Comparison of ENCODE assay signal across 15 cellular contexts in the genomic region with DNA sequence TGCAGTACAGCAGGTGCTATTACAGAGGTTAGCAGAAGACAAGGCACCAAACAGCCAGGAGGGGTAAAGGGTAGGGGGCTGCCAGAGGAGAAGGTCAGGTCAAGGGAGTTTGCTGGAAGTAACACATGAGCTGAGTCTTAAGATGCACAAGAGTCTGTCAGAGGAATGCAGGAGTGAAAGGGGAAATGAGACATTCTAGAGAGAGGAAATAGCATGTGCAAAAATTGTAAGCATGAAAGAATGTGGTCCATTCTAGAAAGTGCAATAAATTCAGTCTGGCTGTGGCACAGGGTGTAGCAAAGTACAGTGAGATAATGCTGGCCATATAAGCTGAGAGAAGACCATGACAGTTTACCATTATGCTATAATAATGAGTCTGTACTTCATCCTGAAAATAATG. TPM values are rescaled to one million over a fixed set of nuclear protein-coding genes. Genes with fewer than 3 reads are reported as not detected.
DNase-seq lines count a peak whose midpoint lies in the region; ATAC-seq and TF ChIP-seq lines count a peak whose summit lies in the region.
"Had no signal": no experiment of that assay in that cellular context is flagged by ENCODE, and none has a peak within 500 bp of the region (broad histone marks: within the 10 kb centered on the region; RNA-seq: fewer than 3 reads in every experiment).

No MANE protein-coding gene starts in this region.

- H3K27me3 ChIP-seq in IMR-90 (ENCODE audit: control insufficient read depth, insufficient read depth, low read length) (no peaks in the 10 kb centered on the region), ascending aorta (no peaks in the 10 kb centered on the region)

- H3K36me3 ChIP-seq in IMR-90 (ENCODE audit: control insufficient read depth, insufficient read depth, low read length) = peaks cover 9% of the 10 kb centered on the region
- peaks cover 45 to 62% of the 10 kb centered on the region in 2 donors for H3K36me3 ChIP-seq in ascending aorta

- H4K5ac ChIP-seq in IMR-90 (ENCODE audit: low read depth, low read length) = no peak overlapping the region

- H2BK15ac ChIP-seq in IMR-90 (ENCODE audit: low read depth, low read length) = 0 out of 3 replicates have a peak overlapping the region, but pooled peaks have one; percentile 31

- no peak for ATAC-seq in activated CD8-positive, alpha-beta memory T cell treated with anti-CD3 and anti-CD28 coated beads, Interleukin-2, amount 10 ng/mL, durations not matched to agents 7 days and 5 days
- peak; percentile 96 for ATAC-seq in IMR-90 (ENCODE audit: low read depth)
- no peak for ATAC-seq in HG03520 (IDR thresholded peaks at IDR 0.05; ENCODE audit: unreplicated experiment)
- ATAC-seq: A549 had no signal

- TF ChIP-seq RAD21 in IMR-90 (IDR thresholded peaks at IDR 0.05; ENCODE audit: low read length) = no peak

- POLR2A ChIA-PET in IMR-90 (lab: Charles Lee; ENCODE audit: unreplicated experiment) = no interaction called here

- peaks cover 2% of the 10 kb centered on the region; the same call in 1 of the 2 replicates for H3K9me1 ChIP-seq in IMR-90 (ENCODE audit: insufficient read depth, low read length)

- H2BK5ac ChIP-seq in IMR-90 (ENCODE audit: low read depth, low read length, poor library complexity, severe bottlenecking) = peak overlapping the region; percentile 44

- intact Hi-C loops in IMR-90 (cut with micrococcal nuclease) = no loop called here
- intact Hi-C loops in ascending aorta (cut with DNase I) = no loop called here

- H3K27ac ChIP-seq in IMR-90 (ENCODE audit: insufficient read depth, low read length) (no peak overlapping the region), ascending aorta (no peak overlapping the region)
- H3K27ac ChIP-seq: A549, PC-9, thoracic aorta had no signal

- BruUV-seq in IMR-90 (replicated peaks; lab: Mats Ljungman, UMichigan) = no TSS peak

- H3K9me3 ChIP-seq in IMR-90 (ENCODE audit: control insufficient read depth, insufficient read depth, low read length) (no peaks in the 10 kb centered on the region), ascending aorta (no peaks in the 10 kb centered on the region)
- H3K9me3 ChIP-seq: A549, thoracic aorta had no signal

- H2AK5ac ChIP-seq in IMR-90 (ENCODE audit: low read depth, low read length) = 0 out of 2 replicates have a peak overlapping the region, but pooled peaks have one; percentile 16

- H2AK9ac ChIP-seq in IMR-90 (replicated peaks; ENCODE audit: low read depth, low read length, poor library complexity) = no peak overlapping the region

- H2AFZ ChIP-seq in IMR-90 (replicated peaks; ENCODE audit: low read length, poor library complexity) = peak overlapping the region; percentile 45
- H2AFZ ChIP-seq: PC-9 had no signal

- peak overlapping the region in 1 of 2 experiments; percentile 48; a peak in 2 of 4 replicates for H4K8ac ChIP-seq in IMR-90 (ENCODE audit: low read depth in 2 of 2, low read length in 2 of 2)

- dilution Hi-C loops in IMR-90 (cut with HindIII; ENCODE audit: low sequenced_read_pairs, unreplicated experiment) = no loop called here

- H3K4ac ChIP-seq in IMR-90 (ENCODE audit: low read depth, low read length) = peak overlapping the region; percentile 83; the same call in 1 of the 2 replicates

- H2BK20ac ChIP-seq in IMR-90 (ENCODE audit: low read depth, low read length) = 0 out of 2 replicates have a peak overlapping the region, but pooled peaks have one; percentile 16

- no peak overlapping the region for H4K91ac ChIP-seq in IMR-90 (ENCODE audit: insufficient read depth, low read depth, low read length)

- H3K4me1 ChIP-seq in IMR-90 (ENCODE audit: control insufficient read depth, insufficient read depth, low read length) (peaks cover 3% of the 10 kb centered on the region), ascending aorta (no peaks in the 10 kb centered on the region)
- H3K4me1 ChIP-seq: A549 had no signal

- no peaks in the 10 kb centered on the region for H4K20me1 ChIP-seq in IMR-90 (ENCODE audit: insufficient read depth, low read length)

- no peak overlapping the region for H3K9ac ChIP-seq in IMR-90 (ENCODE audit: low read depth, low read length)

- no peak overlapping the region for H3K56ac ChIP-seq in IMR-90 (ENCODE audit: extremely low read depth, insufficient read depth, low read length)

- H3K27ac Mint-ChIP-seq in activated CD8-positive, alpha-beta memory T cell treated with anti-CD3 and anti-CD28 coated beads, Interleukin-2, amount 10 ng/mL, durations not matched to agents 7 days and 5 days = peak overlapping the region; percentile 13
- H3K27ac Mint-ChIP-seq in type B pancreatic cell = peak overlapping the region; percentile 74
- H3K27ac Mint-ChIP-seq in activated T-cell treated with anti-CD3 and anti-CD28 coated beads, Interleukin-2, amount 50 U/mL, for 24 hours = no peak overlapping the region

- peaks cover 33% of the 10 kb centered on the region for H3K36me3 Mint-ChIP-seq in activated CD8-positive, alpha-beta memory T cell treated with anti-CD3 and anti-CD28 coated beads, Interleukin-2, amount 10 ng/mL, durations not matched to agents 7 days and 5 days
- peaks cover 16% of the 10 kb centered on the region for H3K36me3 Mint-ChIP-seq in type B pancreatic cell
- H3K36me3 Mint-ChIP-seq in activated T-cell treated with anti-CD3 and anti-CD28 coated beads, Interleukin-2, amount 50 U/mL, for 24 hours (ENCODE audit: low read depth) = peaks cover 88% of the 10 kb centered on the region

- TF ChIP-seq POLR2A in IMR-90 (IDR thresholded peaks at IDR 0.05; ENCODE audit: low read depth, low read length) = no peak

- H3K4me2 ChIP-seq in IMR-90 (ENCODE audit: low read depth, low read length) = no peak overlapping the region
- H3K4me2 ChIP-seq: A549, PC-9 had no signal

- H3K27me3 Mint-ChIP-seq in activated CD8-positive, alpha-beta memory T cell treated with anti-CD3 and anti-CD28 coated beads, Interleukin-2, amount 10 ng/mL, durations not matched to agents 7 days and 5 days = no peaks in the 10 kb centered on the region
- H3K27me3 Mint-ChIP-seq in type B pancreatic cell = no peaks in the 10 kb centered on the region
- no peaks in the 10 kb centered on the region for H3K27me3 Mint-ChIP-seq in activated T-cell treated with anti-CD3 and anti-CD28 coated beads, Interleukin-2, amount 50 U/mL, for 24 hours

- peak overlapping the region; percentile 24; the same call in 1 of the 2 replicates for H3K14ac ChIP-seq in IMR-90 (replicated peaks; ENCODE audit: low read depth, low read length)

- H3K18ac ChIP-seq in IMR-90 (ENCODE audit: low read depth, low read length) = no peak overlapping the region

- H3K4me3 Mint-ChIP-seq in activated CD8-positive, alpha-beta memory T cell treated with anti-CD3 and anti-CD28 coated beads, Interleukin-2, amount 10 ng/mL, durations not matched to agents 7 days and 5 days = no peak overlapping the region
- no peak overlapping the region for H3K4me3 Mint-ChIP-seq in type B pancreatic cell
- no peak overlapping the region for H3K4me3 Mint-ChIP-seq in activated T-cell treated with anti-CD3 and anti-CD28 coated beads, Interleukin-2, amount 50 U/mL, for 24 hours

- peaks cover 19% of the 10 kb centered on the region for H3K4me1 Mint-ChIP-seq in activated CD8-positive, alpha-beta memory T cell treated with anti-CD3 and anti-CD28 coated beads, Interleukin-2, amount 10 ng/mL, durations not matched to agents 7 days and 5 days
- H3K4me1 Mint-ChIP-seq in type B pancreatic cell (ENCODE audit: unreplicated experiment) = peaks cover 3% of the 10 kb centered on the region
- H3K4me1 Mint-ChIP-seq in activated T-cell treated with anti-CD3 and anti-CD28 coated beads, Interleukin-2, amount 50 U/mL, for 24 hours (ENCODE audit: low read depth) = peaks cover 19% of the 10 kb centered on the region

- H2BK120ac ChIP-seq in IMR-90 (ENCODE audit: low read depth, low read length) = peak overlapping the region; percentile 7; the same call in 1 of the 2 replicates

- no peaks in the 10 kb centered on the region for H3K9me3 Mint-ChIP-seq in activated CD8-positive, alpha-beta memory T cell treated with anti-CD3 and anti-CD28 coated beads, Interleukin-2, amount 10 ng/mL, durations not matched to agents 7 days and 5 days (ENCODE audit: low read depth)
- no peaks in the 10 kb centered on the region for H3K9me3 Mint-ChIP-seq in type B pancreatic cell
- no peaks in the 10 kb centered on the region for H3K9me3 Mint-ChIP-seq in activated T-cell treated with anti-CD3 and anti-CD28 coated beads, Interleukin-2, amount 50 U/mL, for 24 hours

- H3K79me1 ChIP-seq in IMR-90 (ENCODE audit: low read depth in 1 of 2, low read length in 2 of 2) = peaks cover 9 to 10% of the 10 kb centered on the region in 2 experiments; a peak in 3 of 4 replicates

- TF ChIP-seq CTCF in IMR-90 (conservative IDR thresholded peaks at IDR 0.05; ENCODE audit: low read depth, low read length) = no peak
- no peak for TF ChIP-seq CTCF in cardiac fibroblast (IDR thresholded peaks at IDR 0.05; ENCODE audit: low read depth, low read length)
- no peak for TF ChIP-seq CTCF in type B pancreatic cell (conservative IDR thresholded peaks at IDR 0.05)
- TF ChIP-seq CTCF in ascending aorta (IDR thresholded peaks at IDR 0.05) = no peak

- no peak overlapping the region for H3K23ac ChIP-seq in IMR-90 (ENCODE audit: low read depth, low read length)

- in situ Hi-C loops in IMR-90 (cut with MboI; ENCODE audit: low sequenced_read_pairs) = no loop called here

- CTCF ChIA-PET in activated CD8-positive, alpha-beta memory T cell treated with anti-CD3 and anti-CD28 coated beads, Interleukin-2, amount 10 ng/mL, durations not matched to agents 7 days and 5 days (lab: Charles Lee) = interaction anchor here (0.8 kb wide), 1 partner anchor 94 kb away, joined by 3 read pairs; no protein-coding TSS in a partner anchor
- CTCF ChIA-PET in IMR-90 (lab: Yijun Ruan, JAX) = no interaction called here

- DNase-seq in activated CD8-positive, alpha-beta memory T cell treated with anti-CD3 and anti-CD28 coated beads, Interleukin-2, amount 10 ng/mL, durations not matched to agents 7 days and 5 days = no peak
- no peak for DNase-seq in activated CD8-positive, alpha-beta memory T cell treated with anti-CD3 and anti-CD28 coated beads, Interleukin-2, amount 50 U/mL, for 4 hours
- DNase-seq in IMR-90 = peak; percentile 73
- peak; percentile 18 to 54 for DNase-seq in cardiac fibroblast (ENCODE audit: low read depth in 2 of 2)
- DNase-seq in type B pancreatic cell (ENCODE audit: extremely low spot score, unreplicated experiment) = no peak
- no peak for DNase-seq in activated T-cell treated with anti-CD3 and anti-CD28 coated beads, Interleukin-2, amount 50 U/mL, for 24 hours
- no peak for DNase-seq in ascending aorta (ENCODE audit: low spot score in 2 of 2)
- DNase-seq: activated naive CD4-positive, alpha-beta T cell; NCI-H1417 treated with DMSO at 0.1 percent for 48 hours; occipital lobe; PC-9; stimulated activated CD4-positive, alpha-beta T cell treated with anti-CD3 and anti-CD28 coated beads, Interleukin-4, amount 100 ng/mL, for 24 hours had no signal

- no peak overlapping the region for H3K4me3 ChIP-seq in IMR-90 (ENCODE audit: insufficient read depth, low read depth, low read length)
- no peak overlapping the region for H3K4me3 ChIP-seq in cardiac fibroblast (replicated peaks in 1 of 2; ENCODE audit: low read depth in 2 of 2, low read length in 2 of 2)
- no peak overlapping the region for H3K4me3 ChIP-seq in ascending aorta
- H3K4me3 ChIP-seq: A549, PC-9, thoracic aorta had no signal

RNA-seq across cellular contexts. Expression of a gene that starts 6.6 kb away (rescaled TPM):
- total RNA-seq in activated CD8-positive, alpha-beta memory T cell treated with anti-CD3 and anti-CD28 coated beads, Interleukin-2, amount 10 ng/mL, durations not matched to agents 7 days and 5 days = 10 to 100 TPM; 13.5 to 19.0 TPM
- total RNA-seq in IMR-90 (2012; rRNA removed) (10.6 and 11.9 TPM in 2 replicates), type B pancreatic cell (ENCODE audit: low replicate concordance) (18.4 and 22.6 TPM in 2 replicates), ascending aorta (36.8 TPM)
- 11.0 and 12.7 TPM in 2 replicates for polyA plus RNA-seq in IMR-90 (2012; rRNA removed)
- polyA plus RNA-seq in IMR-90 (2012; cell fraction: cytosol; rRNA removed) = 4.9 and 8.1 TPM in 2 replicates
- polyA plus RNA-seq in IMR-90 (2012; cell fraction: nucleus; rRNA removed; ENCODE audit: low replicate concordance) = 20.0 and 40.0 TPM in 2 replicates

Comparison
In these comparisons a context has a peak if more than half of its experiments do, and no peak if none do; other contexts are left out.
1. DNase-seq: peak in IMR-90 (single experiment) and cardiac fibroblast (2 of 2); none in activated CD8-positive, alpha-beta memory T cell treated with anti-CD3 and anti-CD28 coated beads, Interleukin-2, amount 10 ng/mL, durations not matched to agents 7 days and 5 days (single experiment), activated CD8-positive, alpha-beta memory T cell treated with anti-CD3 and anti-CD28 coated beads, Interleukin-2, amount 50 U/mL, for 4 hours (single experiment), type B pancreatic cell (single experiment), activated T-cell treated with anti-CD3 and anti-CD28 coated beads, Interleukin-2, amount 50 U/mL, for 24 hours (single experiment) and ascending aorta (0 of 2).